ENCODE assay signal across 1 cellular context in the genomic region with DNA sequence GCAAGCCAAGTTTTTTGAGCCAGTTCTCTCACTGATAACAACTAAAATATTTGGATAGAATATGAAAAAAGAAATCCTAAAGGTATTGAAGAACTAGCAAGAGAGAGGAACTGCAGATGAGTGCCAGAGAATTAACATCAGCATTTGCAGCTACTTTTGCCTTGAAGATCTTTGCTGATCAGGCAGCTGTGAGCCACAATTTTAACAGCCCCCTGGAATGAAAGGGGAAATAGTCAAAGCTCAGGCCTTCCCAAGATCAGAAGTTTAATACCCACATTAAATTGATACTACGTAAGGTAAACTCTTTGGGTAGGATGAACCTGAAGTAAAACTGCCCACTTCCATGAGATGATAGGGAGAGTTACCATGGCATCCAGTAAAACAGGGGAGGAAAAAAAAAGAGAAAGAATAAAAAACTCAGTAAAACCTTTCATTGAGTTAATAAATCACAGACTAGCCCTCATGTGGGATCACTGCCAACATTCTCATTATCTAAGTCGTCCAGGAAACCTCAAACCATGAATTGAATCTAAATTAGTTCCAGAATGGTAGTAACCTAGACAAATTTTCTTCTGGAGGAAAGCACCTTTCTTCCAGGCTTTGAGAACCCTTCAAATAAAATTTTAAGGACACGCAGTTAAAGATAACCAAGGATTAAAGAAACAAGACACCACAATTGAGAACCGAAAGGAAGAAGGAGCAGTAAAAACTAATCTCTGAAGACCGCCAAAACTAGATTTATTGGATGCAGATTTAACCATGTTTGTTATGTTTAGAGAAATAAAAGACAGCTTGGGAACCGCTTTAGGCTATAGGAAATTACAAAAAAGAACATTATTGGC.
TF ChIP-seq lines count a peak whose summit lies in the region.

No MANE protein-coding gene starts in this region.

TF ChIP-seq in GM12878, 131 proteins besides CTCF, POLR2A, EP300 and RAD21 (continued from another document):
- TF ChIP-seq NRF1 (conservative IDR thresholded peaks at IDR 0.05; ENCODE audit: low read depth, low read length) (no peak), NFXL1 (IDR thresholded peaks at IDR 0.05; ENCODE audit: borderline replicate concordance) (no peak)
